8 cellular contexts compared by ENCODE assay signal in the genomic region with DNA sequence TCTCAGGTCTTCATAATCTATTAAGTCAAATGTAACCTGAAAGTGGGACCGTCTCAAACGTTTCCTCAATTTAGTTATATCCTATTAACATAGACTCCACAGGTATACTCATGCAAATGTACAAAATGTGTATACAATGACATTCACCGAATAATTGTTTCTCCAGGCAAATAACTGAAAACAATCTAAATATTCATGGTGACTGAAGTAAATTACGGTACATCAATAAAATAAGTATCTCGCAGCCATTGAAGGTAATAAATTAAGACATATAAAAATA. TPM values are rescaled to one million over a fixed set of nuclear protein-coding genes. Genes with fewer than 3 reads are reported as not detected.
DNase-seq lines count a peak whose midpoint lies in the region; FAIRE-seq and TF ChIP-seq lines count a peak whose summit lies in the region.

No MANE protein-coding gene starts in this region.

- no peak for TF ChIP-seq EP300 in suprapubic skin (IDR thresholded peaks at IDR 0.05)

- TF ChIP-seq POLR2A in suprapubic skin (IDR thresholded peaks at IDR 0.05), result no peak

- H3K9me3 Mint-ChIP-seq in T-helper 2 cell treated with Interferon-gamma antibody and Interleukin-4, amounts not matched to agents 5 μg/mL and 100 μg/mL, for 36 hours, result no peaks in the 10 kb centered on the region
- H3K9me3 Mint-ChIP-seq in activated naive CD8-positive, alpha-beta T cell (ENCODE audit: low read depth), result no peaks in the 10 kb centered on the region

- intact Hi-C loops in kidney (cut with DNase I), result no loop called here

- H3K36me3 Mint-ChIP-seq in T-helper 2 cell treated with Interferon-gamma antibody and Interleukin-4, amounts not matched to agents 5 μg/mL and 100 μg/mL, for 36 hours (ENCODE audit: low read depth), result peaks cover 46% of the 10 kb centered on the region
- peaks cover 24% of the 10 kb centered on the region for H3K36me3 Mint-ChIP-seq in activated naive CD8-positive, alpha-beta T cell

- TF ChIP-seq CTCF in kidney (IDR thresholded peaks at IDR 0.05; ENCODE audit: borderline replicate concordance, extremely low read depth, insufficient read depth) (no peak), suprapubic skin (IDR thresholded peaks at IDR 0.05) (no peak)

- H3K4me1 ChIP-seq in kidney (ENCODE audit: control insufficient read depth in 1 of 2, insufficient read depth in 1 of 2, low read depth in 1 of 2, low read length in 2 of 2) (peaks cover 7 to 15% of the 10 kb centered on the region in 2 donors), suprapubic skin (peaks cover 39% of the 10 kb centered on the region)

- H3K4me1 Mint-ChIP-seq in T-helper 2 cell treated with Interferon-gamma antibody and Interleukin-4, amounts not matched to agents 5 μg/mL and 100 μg/mL, for 36 hours (ENCODE audit: low read depth), result peaks cover 53% of the 10 kb centered on the region
- H3K4me1 Mint-ChIP-seq in activated naive CD8-positive, alpha-beta T cell (ENCODE audit: low read depth), result peaks cover 69% of the 10 kb centered on the region

- no peaks in the 10 kb centered on the region for H3K9me3 ChIP-seq in kidney (ENCODE audit: control insufficient read depth in 1 of 2, low read length in 2 of 2)
- no peaks in the 10 kb centered on the region for H3K9me3 ChIP-seq in suprapubic skin

- H3K27ac Mint-ChIP-seq in T-helper 2 cell treated with Interferon-gamma antibody and Interleukin-4, amounts not matched to agents 5 μg/mL and 100 μg/mL, for 36 hours, result peak overlapping the region; percentile 98
- H3K27ac Mint-ChIP-seq in activated naive CD8-positive, alpha-beta T cell, result peak overlapping the region; percentile 100

- H3K27ac ChIP-seq in kidney (ENCODE audit: low read depth in 2 of 2, low read length in 2 of 2) (no peak overlapping the region), suprapubic skin (peak overlapping the region; percentile 85)

- no peaks in the 10 kb centered on the region for H3K27me3 ChIP-seq in suprapubic skin

- H3K36me3 ChIP-seq in kidney (ENCODE audit: control insufficient read depth in 1 of 2, insufficient read depth in 2 of 2, low read length in 2 of 2) (peaks cover 3 to 8% of the 10 kb centered on the region in 2 donors), suprapubic skin (peaks cover 22% of the 10 kb centered on the region)

- no peaks in the 10 kb centered on the region for H3K27me3 Mint-ChIP-seq in T-helper 2 cell treated with Interferon-gamma antibody and Interleukin-4, amounts not matched to agents 5 μg/mL and 100 μg/mL, for 36 hours (ENCODE audit: low read depth)
- no peaks in the 10 kb centered on the region for H3K27me3 Mint-ChIP-seq in activated naive CD8-positive, alpha-beta T cell

- peak overlapping the region; percentile 72 to 87 for H3K9ac ChIP-seq in kidney (ENCODE audit: low read length in 2 of 2)

- no peak for DNase-seq in T-helper 2 cell treated with Interferon-gamma antibody and Interleukin-4, amounts not matched to agents 5 μg/mL and 100 μg/mL, for 36 hours (ENCODE audit: low spot score)
- DNase-seq in T-helper 2 cell, result no peak
- DNase-seq in kidney, result no peak
- DNase-seq in suprapubic skin (ENCODE audit: low spot score in 2 of 2), result no peak
- DNase-seq in NCI-H82 (lab: John Stamatoyannopoulos, UW), result no peak
- DNase-seq in stimulated activated naive CD4-positive, alpha-beta T cell treated with Interleukin-2 at 50 U/mL for 16 hours (lab: John Stamatoyannopoulos, UW), result no peak
- DNase-seq in NCI-H2227 treated with DMSO at 0.1 percent for 48 hours (lab: John Stamatoyannopoulos, UW), result no peak

- H3K4me3 Mint-ChIP-seq in T-helper 2 cell treated with Interferon-gamma antibody and Interleukin-4, amounts not matched to agents 5 μg/mL and 100 μg/mL, for 36 hours, result peak overlapping the region; percentile 93
- peak overlapping the region; percentile 95 for H3K4me3 Mint-ChIP-seq in activated naive CD8-positive, alpha-beta T cell

- 2% methylated on average over 5 of the region's 5 CpGs for WGBS in suprapubic skin

- no peak for FAIRE-seq in kidney (lab: Jason Lieb, UNC)

- H3K4me3 ChIP-seq in kidney (ENCODE audit: low read length in 2 of 2) (peak overlapping the region; percentile 85 to 95), suprapubic skin (peak overlapping the region; percentile 81)

RNA-seq across cellular contexts. Expression of gene IARS1, which starts 0.5 kb away (rescaled TPM):
- total RNA-seq in kidney (98.3 TPM), suprapubic skin (100 to 1,000 TPM in 1 of 4 donors, 10 to 100 TPM in 3; 58.8 to 152 (median 80.0) TPM)
- polyA plus RNA-seq in kidney (ENCODE audit: insufficient read depth, low read depth, low replicate concordance), result 30.7 TPM

RNA-seq across cellular contexts. Expression of gene NOL8, which starts 32.1 kb away (rescaled TPM):
- total RNA-seq in kidney (32.4 TPM), suprapubic skin (10 to 100 TPM; 21.8 to 80.1 (median 33.9) TPM)
- polyA plus RNA-seq in kidney (ENCODE audit: insufficient read depth, low read depth, low replicate concordance), result 10.8 TPM

RNA-seq across cellular contexts. Expression of gene CENPP, which starts 32.7 kb away (rescaled TPM):
- total RNA-seq in kidney (4.2 TPM), suprapubic skin (10 to 100 TPM; 14.1 to 39.5 (median 19.2) TPM)
- 1.2 TPM for polyA plus RNA-seq in kidney (ENCODE audit: insufficient read depth, low read depth, low replicate concordance)
